ENCODE assay signal across 8 cellular contexts in the genomic region with DNA sequence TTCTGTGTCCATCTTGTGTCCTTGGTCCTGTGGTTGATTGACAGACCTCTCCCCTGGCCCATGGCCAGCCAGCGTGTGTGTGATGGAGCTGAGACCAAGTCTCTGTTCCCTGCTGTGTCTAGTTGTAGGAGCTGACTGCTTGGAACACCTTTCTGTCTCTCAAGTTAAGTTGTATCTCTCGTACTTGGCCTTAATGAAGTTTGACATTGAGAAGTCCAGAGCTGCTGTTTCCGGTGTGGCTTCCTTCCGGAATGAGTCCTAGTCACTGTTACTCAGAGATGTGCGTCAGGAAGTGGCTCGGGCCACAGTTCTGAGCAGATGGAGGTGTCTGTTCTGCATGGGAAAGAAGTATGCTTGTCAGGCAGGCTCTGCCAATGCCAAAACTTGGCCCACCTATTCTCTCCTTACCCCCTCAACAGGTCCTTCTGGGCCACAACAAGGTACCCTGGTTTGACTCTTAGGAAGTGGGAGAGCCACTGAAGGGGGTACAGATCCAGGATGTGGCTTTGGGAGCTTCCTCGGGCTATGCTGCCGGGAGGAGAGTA. TPM values are rescaled to one million over a fixed set of nuclear protein-coding genes. Genes with fewer than 3 reads are reported as not detected.
DNase-seq lines count a peak whose midpoint lies in the region; ATAC-seq, FAIRE-seq and TF ChIP-seq lines count a peak whose summit lies in the region.

No MANE protein-coding gene starts in this region.

- no peak overlapping the region for H2AFZ ChIP-seq in Loucy (ENCODE audit: low read length)

- CTCF ChIA-PET in activated CD8-positive, alpha-beta T cell treated with anti-CD3 and anti-CD28 coated beads, Interleukin-2, amount 10 ng/mL, durations not matched to agents 7 days and 5 days (lab: Charles Lee), result interaction anchor here (0.8 to 3.2 kb wide), 9 partner anchors 8 to 95 kb away, joined by 3 to 25 read pairs (median 3); a partner anchor contains a TSS

- peaks cover 14% of the 10 kb centered on the region for H3F3A ChIP-seq in Loucy (ENCODE audit: low read depth)

- intact Hi-C loops in esophagus squamous epithelium (cut with DNase I), result loop anchor here (10.0 kb wide), 1 partner anchor 45 kb away; no protein-coding TSS in a partner anchor

- H3K27ac Mint-ChIP-seq in activated CD8-positive, alpha-beta T cell treated with anti-CD3 and anti-CD28 coated beads, Interleukin-2, amount 10 ng/mL, durations not matched to agents 7 days and 5 days, result peak overlapping the region; percentile 99

- H3K9me3 ChIP-seq in Loucy (ENCODE audit: insufficient read depth, low read depth, low read length) (no peaks in the 10 kb centered on the region), esophagus squamous epithelium (no peaks in the 10 kb centered on the region)

- peak; percentile 91 for FAIRE-seq in GM12892 (lab: Jason Lieb, UNC)

- no peak for DNase-seq in GM12892 (ENCODE audit: insufficient read length)
- peak; percentile 82 for DNase-seq in activated CD8-positive, alpha-beta T cell treated with anti-CD3 and anti-CD28 coated beads, Interleukin-2, amount 10 ng/mL, durations not matched to agents 7 days and 5 days
- DNase-seq in esophagus squamous epithelium (lab: John Stamatoyannopoulos, UW), result no peak
- DNase-seq in NCI-H2081 treated with DMSO at 0.1 percent for 48 hours (lab: John Stamatoyannopoulos, UW), result no peak
- DNase-seq in NCI-H2107 (lab: John Stamatoyannopoulos, UW), result no peak

- H3K4me3 ChIP-seq in Loucy (ENCODE audit: low read length, poor library complexity, severe bottlenecking), result peak overlapping the region; percentile 75
- H3K4me3 ChIP-seq in esophagus squamous epithelium, result peak overlapping the region in 2 of 4 donors; percentile 5 to 44
- peak overlapping the region; percentile 43 for H3K4me3 ChIP-seq in rectal smooth muscle tissue (ENCODE audit: low read length)

- ATAC-seq in activated CD8-positive, alpha-beta T cell treated with anti-CD3 and anti-CD28 coated beads, Interleukin-2, amount 10 ng/mL, durations not matched to agents 7 days and 5 days, result peak; percentile 61
- no peak for ATAC-seq in HG03045 (IDR thresholded peaks at IDR 0.05; ENCODE audit: unreplicated experiment)

- TF ChIP-seq POLR2A in GM12892 (IDR thresholded peaks at IDR 0.05; ENCODE audit: low read depth, low read length) (no peak), esophagus squamous epithelium (IDR thresholded peaks at IDR 0.05) (no peak)

- H3K79me2 ChIP-seq in Loucy (ENCODE audit: insufficient read depth, low read length), result peaks cover 92% of the 10 kb centered on the region

- no peaks in the 10 kb centered on the region for H3K27me3 Mint-ChIP-seq in activated CD8-positive, alpha-beta T cell treated with anti-CD3 and anti-CD28 coated beads, Interleukin-2, amount 10 ng/mL, durations not matched to agents 7 days and 5 days (ENCODE audit: low read depth)

- H3K36me3 ChIP-seq in Loucy (ENCODE audit: insufficient read depth, low read length) (peaks cover 19% of the 10 kb centered on the region; the same call in 1 of the 2 replicates), esophagus squamous epithelium (no peaks in the 10 kb centered on the region), rectal smooth muscle tissue (ENCODE audit: control insufficient read depth, insufficient read depth, low read length) (no peaks in the 10 kb centered on the region)

- peak overlapping the region; percentile 75 to 87 (median 81) for H3K27ac ChIP-seq in esophagus squamous epithelium
- no peak overlapping the region for H3K27ac ChIP-seq in rectal smooth muscle tissue (ENCODE audit: low read depth, low read length)

- 58 to 75% methylated on average over 6 to 7 of the region's 8 CpGs for WGBS in esophagus squamous epithelium, 2 donors

- no peaks in the 10 kb centered on the region for H3K9me3 Mint-ChIP-seq in activated CD8-positive, alpha-beta T cell treated with anti-CD3 and anti-CD28 coated beads, Interleukin-2, amount 10 ng/mL, durations not matched to agents 7 days and 5 days (ENCODE audit: insufficient read depth)

- H3K4me1 ChIP-seq in Loucy (ENCODE audit: insufficient read depth, low read length, poor library complexity, severe bottlenecking), result peaks cover 60% of the 10 kb centered on the region
- H3K4me1 ChIP-seq in esophagus squamous epithelium, result peaks cover 69 to 86% (median 70%) of the 10 kb centered on the region in 3 donors
- peaks cover 38% of the 10 kb centered on the region for H3K4me1 ChIP-seq in rectal smooth muscle tissue (ENCODE audit: control insufficient read depth, insufficient read depth, low read length)

- no peaks in the 10 kb centered on the region for H3K27me3 ChIP-seq in Loucy (ENCODE audit: insufficient read depth, low read length, poor library complexity, severe bottlenecking)
- no peaks in the 10 kb centered on the region for H3K27me3 ChIP-seq in esophagus squamous epithelium
- H3K27me3 ChIP-seq in rectal smooth muscle tissue (ENCODE audit: control insufficient read depth, insufficient read depth, low read length), result no peaks in the 10 kb centered on the region

- TF ChIP-seq CTCF in Loucy (conservative IDR thresholded peaks at IDR 0.05; ENCODE audit: low read length), result no peak
- no peak for TF ChIP-seq CTCF in esophagus squamous epithelium (IDR thresholded peaks at IDR 0.05)

- peaks cover 29% of the 10 kb centered on the region for H4K20me1 ChIP-seq in Loucy (ENCODE audit: insufficient read depth, low read length, poor library complexity, severe bottlenecking)

- H3K9me2 ChIP-seq in Loucy (replicated peaks; ENCODE audit: low read depth, low read length), result no peaks in the 10 kb centered on the region

- H3K36me3 Mint-ChIP-seq in activated CD8-positive, alpha-beta T cell treated with anti-CD3 and anti-CD28 coated beads, Interleukin-2, amount 10 ng/mL, durations not matched to agents 7 days and 5 days (ENCODE audit: low read depth), result peaks cover 45% of the 10 kb centered on the region

- H3K4me2 ChIP-seq in Loucy (ENCODE audit: low read depth, low read length, poor library complexity, severe bottlenecking), result peak overlapping the region; percentile 95

- peaks cover 87% of the 10 kb centered on the region for H3K4me1 Mint-ChIP-seq in activated CD8-positive, alpha-beta T cell treated with anti-CD3 and anti-CD28 coated beads, Interleukin-2, amount 10 ng/mL, durations not matched to agents 7 days and 5 days (ENCODE audit: low read depth)

- POLR2A ChIA-PET in activated CD8-positive, alpha-beta T cell treated with anti-CD3 and anti-CD28 coated beads, Interleukin-2, amount 10 ng/mL, durations not matched to agents 7 days and 5 days (lab: Charles Lee), result interaction anchor here (0.6 to 2.9 kb wide), 11 partner anchors 9 to 210 kb away, joined by 3 to 16 read pairs (median 5); a partner anchor contains a TSS

- H3K4me3 Mint-ChIP-seq in activated CD8-positive, alpha-beta T cell treated with anti-CD3 and anti-CD28 coated beads, Interleukin-2, amount 10 ng/mL, durations not matched to agents 7 days and 5 days, result peak overlapping the region; percentile 64

- H3K9ac ChIP-seq in Loucy (ENCODE audit: low read depth, low read length, poor library complexity, severe bottlenecking), result peak overlapping the region; percentile 78
- no peak overlapping the region for H3K9ac ChIP-seq in rectal smooth muscle tissue (ENCODE audit: low read length)

RNA-seq across cellular contexts. Expression of a gene that starts 54.3 kb away (rescaled TPM):
- 20.5 TPM for polyA plus RNA-seq in GM12892 (2012; ENCODE audit: missing spikeins)
- total RNA-seq in activated CD8-positive, alpha-beta T cell treated with anti-CD3 and anti-CD28 coated beads, Interleukin-2, amount 10 ng/mL, durations not matched to agents 7 days and 5 days, result 100 to 1,000 TPM; 180 TPM
- total RNA-seq in esophagus squamous epithelium, result 10 to 100 TPM; 39.7 to 81.4 (median 41.6) TPM

RNA-seq across cellular contexts. Expression of a gene that starts 55.6 kb away (rescaled TPM):
- 0.45 TPM for polyA plus RNA-seq in GM12892 (2012; ENCODE audit: missing spikeins)
- total RNA-seq in activated CD8-positive, alpha-beta T cell treated with anti-CD3 and anti-CD28 coated beads, Interleukin-2, amount 10 ng/mL, durations not matched to agents 7 days and 5 days, result 1 to 10 TPM; 3.4 to 3.9 TPM
- total RNA-seq in esophagus squamous epithelium, result 1 to 10 TPM in 1 of 4 donors, under 1 TPM in 3; 0.57 to 1.7 (median 0.89) TPM

RNA-seq across cellular contexts. Expression of a gene that starts 56.2 kb away (rescaled TPM):
- polyA plus RNA-seq in GM12892 (2012; ENCODE audit: missing spikeins), result 311 TPM
- total RNA-seq in activated CD8-positive, alpha-beta T cell treated with anti-CD3 and anti-CD28 coated beads, Interleukin-2, amount 10 ng/mL, durations not matched to agents 7 days and 5 days, result 100 to 1,000 TPM; 388 to 413 TPM
- total RNA-seq in esophagus squamous epithelium, result 10 to 100 TPM; 44.6 to 88.7 (median 56.0) TPM

Comparison
In these comparisons a context has a peak if more than half of its experiments do, and no peak if none do; other contexts are left out.
1. RNA of a gene that starts 56.2 kb away (total RNA-seq): 388 to 413 TPM in activated CD8-positive, alpha-beta T cell treated with anti-CD3 and anti-CD28 coated beads, Interleukin-2, amount 10 ng/mL, durations not matched to agents 7 days and 5 days; 44.6 to 88.7 TPM in esophagus squamous epithelium; every median in the first group is over 4 times any median in the second.